9 cellular contexts compared by ENCODE assay signal in genomic region chr9:97615439-97616072, GRCh38. TPM values are rescaled to one million over a fixed set of nuclear protein-coding genes. Genes with fewer than 3 reads are reported as not detected.
A peak's percentile ranks its signal among the peaks of the same experiment; 100 is the strongest.
DNase-seq lines count a peak whose midpoint lies in the region; ATAC-seq and TF ChIP-seq lines count a peak whose summit lies in the region.
"Had no signal": no experiment of that assay in that cellular context is flagged by ENCODE, and none has a peak within 500 bp of the region (broad histone marks: within the 10 kb centered on the region; RNA-seq: fewer than 3 reads in every experiment).

No MANE protein-coding gene starts in this region.

- DNase-seq in DMS79 treated with DMSO at 0.1 percent for 48 hours (lab: John Stamatoyannopoulos, UW), result peak; percentile 35
- DNase-seq in DMS79 (lab: John Stamatoyannopoulos, UW), result no peak
- DNase-seq in MV-4-11 (lab: John Stamatoyannopoulos, UW), result peak; percentile 50
- DNase-seq in SW480 (ENCODE audit: low spot score), result peak; percentile 50
- peak in 1 of 2 donors; percentile 41 for DNase-seq in breast epithelium (ENCODE audit: low spot score in 2 of 2)
- DNase-seq in islet precursor cell, result peak; percentile 64
- DNase-seq in stimulated activated CD4-positive, alpha-beta T cell treated with anti-CD3 and anti-CD28 coated beads, Interleukin-4, amount 100 ng/mL, for 24 hours, result peak; percentile 65

- TF ChIP-seq CTCF in breast epithelium (IDR thresholded peaks at IDR 0.05), result peak; percentile 57 to 80 (median 79)

- peaks cover 3% of the 10 kb centered on the region for H3K36me3 ChIP-seq in breast epithelium

- H3K9me3 ChIP-seq in breast epithelium, result no peaks in the 10 kb centered on the region

- no peaks in the 10 kb centered on the region for H3K4me1 ChIP-seq in breast epithelium
- H3K4me1 ChIP-seq: BLaER1 had no signal

- intact Hi-C loops in breast epithelium (cut with DNase I; ENCODE audit: low total_unique reads), result no loop called here

- no peak for ATAC-seq in GM19395 (IDR thresholded peaks at IDR 0.05; ENCODE audit: unreplicated experiment)

- H3K27me3 ChIP-seq in breast epithelium, result no peaks in the 10 kb centered on the region
- H3K27me3 ChIP-seq: BLaER1 had no signal

- H3K4me3 ChIP-seq in breast epithelium, result no peak overlapping the region
- H3K4me3 ChIP-seq: BLaER1 had no signal

- no peak for TF ChIP-seq POLR2A in breast epithelium (IDR thresholded peaks at IDR 0.05)

- no peak overlapping the region for H3K27ac ChIP-seq in breast epithelium
- H3K27ac ChIP-seq: BLaER1 had no signal

RNA-seq across cellular contexts. Expression of gene TSTD2, which starts 17.6 kb away (rescaled TPM):
- total RNA-seq in breast epithelium, result 10 to 100 TPM; 21.8 to 25.9 (median 24.4) TPM

RNA-seq across cellular contexts. Expression of gene NCBP1, which starts 18.1 kb away (rescaled TPM):
- total RNA-seq in breast epithelium, result 10 to 100 TPM; 25.0 to 33.2 (median 30.2) TPM
